Comparison of ENCODE assay signal across 12 cellular contexts in genomic region chr19:46264801-46265200, GRCh38. TPM values are rescaled to one million over a fixed set of nuclear protein-coding genes. Genes with fewer than 3 reads are reported as not detected.
"Had no signal": no experiment of that assay in that cellular context is flagged by ENCODE, and none has a peak within 500 bp of the region (broad histone marks: within the 10 kb centered on the region; RNA-seq: fewer than 3 reads in every experiment).

No MANE protein-coding gene starts in this region.

RNA-seq across cellular contexts. Expression of gene HIF3A, which starts 32.0 kb away (rescaled TPM):
- total RNA-seq: activated B cell treated with CpG ODN at 0.5 μM for 24 hours; activated CD4-positive, alpha-beta memory T cell treated with anti-CD3 and anti-CD28 coated beads for 36 hours; activated CD4-positive, alpha-beta T cell treated with anti-CD3 and anti-CD28 coated beads, Interleukin-2, amount 10 ng/mL, durations not matched to agents 24 days and 14 days; activated CD8-positive, alpha-beta memory T cell treated with anti-CD3 and anti-CD28 coated beads, Interleukin-2, amount 10 ng/mL, durations not matched to agents 7 days and 5 days; activated CD8-positive, alpha-beta T cell treated with anti-CD3 and anti-CD28 coated beads for 36 hours; activated naive CD8-positive, alpha-beta T cell treated with anti-CD3 and anti-CD28 coated beads, Interleukin-2, amount 10 ng/mL, durations not matched to agents 7 days and 5 days; activated T-helper 2 cell treated with anti-CD3 and anti-CD28 coated beads, Interferon-gamma antibody, Interleukin-2, Interleukin-4, amounts not matched to agents 10 μg/mL and 5 μg/mL and 100 μg/mL, durations not matched to agents 14 hours and 24 hours and 36 hours had no signal

RNA-seq across cellular contexts. Expression of gene IGFL1, which starts 35.3 kb away (rescaled TPM):
- total RNA-seq: activated B cell treated with CpG ODN at 0.5 μM for 24 hours; activated CD4-positive, alpha-beta memory T cell treated with anti-CD3 and anti-CD28 coated beads for 36 hours; activated CD4-positive, alpha-beta T cell treated with anti-CD3 and anti-CD28 coated beads, Interleukin-2, amount 10 ng/mL, durations not matched to agents 24 days and 14 days; activated CD8-positive, alpha-beta memory T cell treated with anti-CD3 and anti-CD28 coated beads, Interleukin-2, amount 10 ng/mL, durations not matched to agents 7 days and 5 days; activated CD8-positive, alpha-beta T cell treated with anti-CD3 and anti-CD28 coated beads for 36 hours; activated naive CD8-positive, alpha-beta T cell treated with anti-CD3 and anti-CD28 coated beads, Interleukin-2, amount 10 ng/mL, durations not matched to agents 7 days and 5 days; activated T-helper 2 cell treated with anti-CD3 and anti-CD28 coated beads, Interferon-gamma antibody, Interleukin-2, Interleukin-4, amounts not matched to agents 10 μg/mL and 5 μg/mL and 100 μg/mL, durations not matched to agents 14 hours and 24 hours and 36 hours; adrenal gland; aorta; bronchial epithelial cell; cardiac muscle cell; cerebellum had no signal
- polyA plus RNA-seq: adrenal gland, aorta, cardiac muscle cell had no signal
